ENCODE assay signal across 13 cellular contexts in genomic region chr1:100722211-100722610, GRCh38. TPM values are rescaled to one million over a fixed set of nuclear protein-coding genes. Genes with fewer than 3 reads are reported as not detected.
DNase-seq lines count a peak whose midpoint lies in the region; FAIRE-seq and TF ChIP-seq lines count a peak whose summit lies in the region.
"Had no signal": no experiment of that assay in that cellular context is flagged by ENCODE, and none has a peak within 500 bp of the region (broad histone marks: within the 10 kb centered on the region; RNA-seq: fewer than 3 reads in every experiment).

No MANE protein-coding gene starts in this region.

- H3K4me3 ChIP-seq in left ventricle myocardium inferior, result peak overlapping the region; percentile 49
- H3K4me3 ChIP-seq in right atrium auricular region, result no peak overlapping the region
- H3K4me3 ChIP-seq in coronary artery, result peak overlapping the region; percentile 61
- peak overlapping the region; percentile 55 to 70 for H3K4me3 ChIP-seq in muscle layer of duodenum (ENCODE audit: low read depth in 1 of 2, low read length in 2 of 2)
- peak overlapping the region; percentile 51 for H3K4me3 ChIP-seq in urinary bladder (ENCODE audit: low read depth, low read length)
- H3K4me3 ChIP-seq: lung had no signal

- TF ChIP-seq CTCF in left ventricle myocardium inferior (IDR thresholded peaks at IDR 0.05; ENCODE audit: borderline replicate concordance) (no peak), right atrium auricular region (IDR thresholded peaks at IDR 0.05) (no peak), coronary artery (IDR thresholded peaks at IDR 0.05) (no peak)

- peaks cover 3% of the 10 kb centered on the region for H3K36me3 ChIP-seq in left ventricle myocardium inferior
- H3K36me3 ChIP-seq in right atrium auricular region, result no peaks in the 10 kb centered on the region
- H3K36me3 ChIP-seq in muscle layer of duodenum (ENCODE audit: control insufficient read depth in 1 of 2, insufficient read depth in 2 of 2, low read length in 2 of 2), result peaks cover 0 to 4% of the 10 kb centered on the region in 2 donors
- peaks cover 2% of the 10 kb centered on the region for H3K36me3 ChIP-seq in urinary bladder (ENCODE audit: insufficient read depth)

- no peaks in the 10 kb centered on the region for H3K27me3 ChIP-seq in left ventricle myocardium inferior (ENCODE audit: low read depth)
- H3K27me3 ChIP-seq in right atrium auricular region, result no peaks in the 10 kb centered on the region
- H3K27me3 ChIP-seq in muscle layer of duodenum (ENCODE audit: low read depth, low read length), result no peaks in the 10 kb centered on the region

- no peaks in the 10 kb centered on the region for H3K9me3 ChIP-seq in left ventricle myocardium inferior (replicated peaks)
- H3K9me3 ChIP-seq in right atrium auricular region, result no peaks in the 10 kb centered on the region
- no peaks in the 10 kb centered on the region for H3K9me3 ChIP-seq in muscle layer of duodenum (ENCODE audit: control insufficient read depth in 1 of 2, low read length in 2 of 2)

- no peak overlapping the region for H3K27ac ChIP-seq in left ventricle myocardium inferior (replicated peaks)
- no peak overlapping the region for H3K27ac ChIP-seq in right atrium auricular region
- H3K27ac ChIP-seq in coronary artery, result peak overlapping the region in 1 of 2 donors; percentile 40
- peak overlapping the region; percentile 21 for H3K27ac ChIP-seq in muscle layer of duodenum (ENCODE audit: low read length)
- no peak overlapping the region for H3K27ac ChIP-seq in urinary bladder (ENCODE audit: low read depth)

- H3K4me1 ChIP-seq in left ventricle myocardium inferior (peaks cover 19% of the 10 kb centered on the region), right atrium auricular region (peaks cover 0 to 4% of the 10 kb centered on the region in 2 donors), muscle layer of duodenum (ENCODE audit: control insufficient read depth in 1 of 2, insufficient read depth in 2 of 2, low read length in 2 of 2) (peaks cover 0 to 4% of the 10 kb centered on the region in 2 donors), urinary bladder (ENCODE audit: insufficient read depth) (no peaks in the 10 kb centered on the region)

- intact Hi-C loops in left ventricle myocardium inferior (cut with micrococcal nuclease), result no loop called here

- WGBS in urinary bladder, result 27% methylated on average over 1 of the region's 1 CpG

- no peak for FAIRE-seq in HTR-8/SVneo (lab: Jason Lieb, UNC)

- DNase-seq in left ventricle myocardium inferior (no peak), right atrium auricular region (ENCODE audit: low spot score) (no peak), coronary artery (ENCODE audit: low spot score) (no peak), cerebellar nuclear complex (lab: John Stamatoyannopoulos, UW) (no peak), HTR-8/SVneo (ENCODE audit: insufficient read length, low spot score) (no peak)
- no peak for DNase-seq in stimulated activated CD4-positive, alpha-beta T cell treated with anti-CD3 and anti-CD28 coated beads, Interleukin-4, amount 100 ng/mL, for 4 hours
- DNase-seq: activated T-cell treated with anti-CD3 and anti-CD28 coated beads, Interleukin-2, amount 50 U/mL, for 4 hours; Kasumi-1; NCI-H446; nucleus accumbens had no signal

RNA-seq across cellular contexts. Expression of gene VCAM1, which starts 2.7 kb away (rescaled TPM):
- total RNA-seq in left ventricle myocardium inferior (4.0 TPM), right atrium auricular region (1 to 10 TPM; 6.4 to 7.0 TPM), urinary bladder (136 TPM)
- polyA plus RNA-seq in urinary bladder, result 13.2 TPM

Comparison
In these comparisons a context has a peak if more than half of its experiments do, and no peak if none do; other contexts are left out.
1. H3K4me3 ChIP-seq: peak in left ventricle myocardium inferior (single experiment), coronary artery (single experiment), muscle layer of duodenum (2 of 2) and urinary bladder (single experiment); none in right atrium auricular region (0 of 2).
2. RNA of gene VCAM1, which starts 2.7 kb away (total RNA-seq): 136 TPM in urinary bladder (single experiment); 6.4 to 7.0 TPM in right atrium auricular region and 4.0 TPM in left ventricle myocardium inferior (single experiment); every median in the first group is over 10 times any median in the second.